18 cellular contexts compared by ENCODE assay signal in genomic region chr11:35654711-35655110, GRCh38. TPM values are rescaled to one million over a fixed set of nuclear protein-coding genes. Genes with fewer than 3 reads are reported as not detected.
A peak's percentile ranks its signal among the peaks of the same experiment; 100 is the strongest.
DNase-seq lines count a peak whose midpoint lies in the region; ATAC-seq and TF ChIP-seq lines count a peak whose summit lies in the region.
"Had no signal": no experiment of that assay in that cellular context is flagged by ENCODE, and none has a peak within 500 bp of the region (broad histone marks: within the 10 kb centered on the region; RNA-seq: fewer than 3 reads in every experiment).

No MANE protein-coding gene starts in this region.

- H3K36me3 ChIP-seq in A673 (ENCODE audit: insufficient read depth, low read length, poor library complexity, severe bottlenecking) (no peaks in the 10 kb centered on the region), endocrine pancreas (ENCODE audit: control insufficient read depth, insufficient read depth, low read length) (no peaks in the 10 kb centered on the region)

- TF ChIP-seq POLR2A in lower leg skin (IDR thresholded peaks at IDR 0.05): no peak

- peaks cover 23% of the 10 kb centered on the region for H3K4me1 Mint-ChIP-seq in nephron
- H3K4me1 Mint-ChIP-seq: IgD-negative memory B cell had no signal

- H3K27ac Mint-ChIP-seq in nephron: peak overlapping the region in 2 of 3 experiments; percentile 13 to 17
- H3K27ac Mint-ChIP-seq: IgD-negative memory B cell had no signal

- TF ChIP-seq CTCF in A673 (conservative IDR thresholded peaks at IDR 0.05; ENCODE audit: low read depth, low read length): no peak
- TF ChIP-seq CTCF in nephron (IDR thresholded peaks at IDR 0.05; ENCODE audit: unreplicated experiment in 3 of 3): no peak
- no peak for TF ChIP-seq CTCF in lower leg skin (IDR thresholded peaks at IDR 0.05)
- no peak for TF ChIP-seq CTCF in GM13977 (IDR thresholded peaks at IDR 0.05; ENCODE audit: extremely low read depth, insufficient read depth, missing control alignments)

- H3K9me3 ChIP-seq in A673 (ENCODE audit: low read depth, low read length, poor library complexity, severe bottlenecking): no peaks in the 10 kb centered on the region
- H3K9me3 ChIP-seq in endocrine pancreas (ENCODE audit: control insufficient read depth, low read length): no peaks in the 10 kb centered on the region
- H3K9me3 ChIP-seq: A549 had no signal

- peak; percentile 59 for DNase-seq in A673 (ENCODE audit: low spot score)
- DNase-seq in NCI-H748 (lab: John Stamatoyannopoulos, UW; ENCODE audit: unreplicated experiment): peak; percentile 76
- DNase-seq in lower leg skin (ENCODE audit: low spot score in 2 of 2): no peak
- DNase-seq in GM13977 (ENCODE audit: low spot score): no peak
- DNase-seq in NCI-H524 (lab: John Stamatoyannopoulos, UW): no peak
- DNase-seq: COR-L47, DMS153, HCEC 1CT, NCI-H187 treated with DMSO at 0.1 percent for 48 hours, NCI-H524 treated with DMSO at 0.1 percent for 48 hours had no signal

- H3K4me3 ChIP-seq in A673 (ENCODE audit: low read depth, low read length, poor library complexity, severe bottlenecking): no peak overlapping the region
- peak overlapping the region; percentile 16 for H3K4me3 ChIP-seq in endocrine pancreas (ENCODE audit: control insufficient read depth, insufficient read depth, low read length)
- no peak overlapping the region for H3K4me3 ChIP-seq in lower leg skin (ENCODE audit: low read depth, poor library complexity, severe bottlenecking)
- H3K4me3 ChIP-seq: A549 had no signal

- no peaks in the 10 kb centered on the region for H3K9me3 Mint-ChIP-seq in nephron

- peak overlapping the region in 2 of 3 experiments; percentile 14 to 16 for H3K4me3 Mint-ChIP-seq in nephron
- H3K4me3 Mint-ChIP-seq: CD14-positive monocyte, IgD-negative memory B cell had no signal

- H3K36me3 Mint-ChIP-seq in nephron (ENCODE audit: low read depth): no peaks in the 10 kb centered on the region
- H3K36me3 Mint-ChIP-seq: CD14-positive monocyte, IgD-negative memory B cell had no signal

- ATAC-seq in GM19455 (IDR thresholded peaks at IDR 0.05; ENCODE audit: unreplicated experiment): no peak
- ATAC-seq: A549, Panc1, Right ventricle myocardium inferior had no signal

- H3K27ac ChIP-seq in A673 (ENCODE audit: low read depth, low read length, poor library complexity, severe bottlenecking): no peak overlapping the region
- H3K27ac ChIP-seq: A549 had no signal

- 54 to 59% methylated on average over 6 of the region's 6 CpGs for WGBS in lower leg skin, 2 donors

- H3K27me3 Mint-ChIP-seq in nephron (ENCODE audit: low read depth): no peaks in the 10 kb centered on the region

- CTCF ChIA-PET in A673 (lab: Charles Lee): no interaction called here

- intact Hi-C loops in A673 (cut with micrococcal nuclease; ENCODE audit: unreplicated experiment) (no loop called here), lower leg skin (cut with DNase I; ENCODE audit: low total_unique reads) (no loop called here)

- H3K4me1 ChIP-seq in A673 (ENCODE audit: insufficient read depth, low read length, poor library complexity, severe bottlenecking): peaks cover 12% of the 10 kb centered on the region
- peaks cover 14% of the 10 kb centered on the region for H3K4me1 ChIP-seq in endocrine pancreas (ENCODE audit: control insufficient read depth, insufficient read depth, low read length)
- H3K4me1 ChIP-seq: A549 had no signal

- BruUV-seq in A673 (replicated peaks; lab: Mats Ljungman, UMichigan): no TSS peak

- POLR2A ChIA-PET in A673 (lab: Charles Lee; ENCODE audit: low non-redundant PET): no interaction called here

- in situ Hi-C loops in GM13977 (cut with MboI; ENCODE audit: low pct_unique_long_range_greater_than_20kb, low sequenced_read_pairs, unreplicated experiment): no loop called here

- H3K9ac ChIP-seq in endocrine pancreas (ENCODE audit: control insufficient read depth, insufficient read depth, low read length): no peak overlapping the region

- H3K27me3 ChIP-seq in A673 (replicated peaks; ENCODE audit: insufficient read depth, low read depth, low read length, poor library complexity) (no peaks in the 10 kb centered on the region), endocrine pancreas (ENCODE audit: control insufficient read depth, insufficient read depth, low read length) (no peaks in the 10 kb centered on the region)

RNA-seq across cellular contexts. Expression of gene TRIM44, which starts 7.9 kb away (rescaled TPM):
- total RNA-seq in A673 (2021): 179 and 191 TPM in 2 replicates
- 10 to 100 TPM in 3 of 4 donors, 1 to 10 TPM in 1; 9.6 to 29.3 (median 23.8) TPM for total RNA-seq in lower leg skin

RNA-seq across cellular contexts. Expression of gene FJX1, which starts 36.5 kb away (rescaled TPM):
- total RNA-seq in A673 (2021): 40.4 and 50.1 TPM in 2 replicates
- 10 to 100 TPM; 21.2 to 24.1 (median 22.5) TPM for total RNA-seq in lower leg skin

Comparison
In these comparisons a context has a peak if more than half of its experiments do, and no peak if none do; other contexts are left out.
1. DNase-seq: peak in A673 (single experiment) and NCI-H748 (single experiment); none in lower leg skin (0 of 2), GM13977 (single experiment) and NCI-H524 (0 of 2).